ENCODE assay signal across 9 cellular contexts in genomic region chr6:31727717-31728671, GRCh38. TPM values are rescaled to one million over a fixed set of nuclear protein-coding genes. Genes with fewer than 3 reads are reported as not detected.
DNase-seq lines count a peak whose midpoint lies in the region; ATAC-seq and TF ChIP-seq lines count a peak whose summit lies in the region.
"Had no signal": no experiment of that assay in that cellular context is flagged by ENCODE, and none has a peak within 500 bp of the region (broad histone marks: within the 10 kb centered on the region; RNA-seq: fewer than 3 reads in every experiment).

No MANE protein-coding gene starts in this region.

- DNase-seq in NCI-H526 treated with DMSO at 0.1 percent for 48 hours (lab: John Stamatoyannopoulos, UW) (no peak), BE2C (no peak)
- no peak for DNase-seq in activated CD4-positive, alpha-beta T cell treated with anti-CD3 and anti-CD28 coated beads, Interleukin-2, amount 50 U/mL, for 1 hour
- DNase-seq: NCI-H2081 treated with DMSO at 0.1 percent for 48 hours had no signal

- H3K36me3 ChIP-seq in BLaER1 (peaks cover 62% of the 10 kb centered on the region), KOPT-K1 (ENCODE audit: insufficient read depth, low read length) (peaks cover 42% of the 10 kb centered on the region), neural cell (ENCODE audit: insufficient read depth, low read length) (no peaks in the 10 kb centered on the region), BE2C (peaks cover 13% of the 10 kb centered on the region)

- H3K4me2 ChIP-seq in BLaER1 (peak overlapping the region; percentile 99), neural cell (ENCODE audit: low read length) (peak overlapping the region; percentile 92)

- H3K9me3 ChIP-seq in BLaER1 (no peaks in the 10 kb centered on the region), KOPT-K1 (ENCODE audit: insufficient read depth, low read length, poor library complexity, severe bottlenecking) (no peaks in the 10 kb centered on the region), neural cell (ENCODE audit: low read length) (no peaks in the 10 kb centered on the region), BE2C (no peaks in the 10 kb centered on the region)

- H3K4me1 ChIP-seq in BLaER1 = peaks cover 89% of the 10 kb centered on the region
- no peaks in the 10 kb centered on the region; the same call in 1 of the 2 replicates for H3K4me1 ChIP-seq in BE2C

- TF ChIP-seq EP300 in neural cell (conservative IDR thresholded peaks at IDR 0.05; ENCODE audit: poor library complexity, severe bottlenecking) = no peak

- H3K4me3 ChIP-seq in BLaER1 (peak overlapping the region; percentile 94), neural cell (ENCODE audit: low read length) (peak overlapping the region; percentile 92), BE2C (ENCODE audit: low read depth, low read length) (no peak overlapping the region)

- H3K9ac ChIP-seq in BLaER1 = peak overlapping the region; percentile 89
- H3K9ac ChIP-seq in neural cell (ENCODE audit: low read length) = no peak overlapping the region

- H3K27me3 ChIP-seq in BLaER1 = no peaks in the 10 kb centered on the region
- no peaks in the 10 kb centered on the region for H3K27me3 ChIP-seq in neural cell (ENCODE audit: insufficient read depth, low read depth, low read length)
- no peaks in the 10 kb centered on the region for H3K27me3 ChIP-seq in BE2C

- no peak for TF ChIP-seq CTCF in neural cell (IDR thresholded peaks at IDR 0.05; ENCODE audit: poor library complexity, severe bottlenecking)
- no peak for TF ChIP-seq CTCF in BE2C (IDR thresholded peaks at IDR 0.05; ENCODE audit: low read depth, low read length)

- H3K27ac ChIP-seq in BLaER1 = peak overlapping the region; percentile 88
- peak overlapping the region; percentile 59 for H3K27ac ChIP-seq in KOPT-K1 (ENCODE audit: low read depth, low read length, poor library complexity, severe bottlenecking)
- H3K27ac ChIP-seq in cingulate gyrus (ENCODE audit: low read depth, low read length) = peak overlapping the region; percentile 91
- no peak overlapping the region for H3K27ac ChIP-seq in neural cell (ENCODE audit: low read length)

- H3F3A ChIP-seq in neural cell (ENCODE audit: insufficient read depth, low read length, poor library complexity, severe bottlenecking) = no peaks in the 10 kb centered on the region

- no peak for ATAC-seq in GM18502 (IDR thresholded peaks at IDR 0.05; ENCODE audit: poor library complexity, unreplicated experiment)

- H4K20me1 ChIP-seq in BLaER1 (peaks cover 74% of the 10 kb centered on the region), neural cell (ENCODE audit: insufficient read depth) (no peaks in the 10 kb centered on the region)

- H2AFZ ChIP-seq in neural cell (ENCODE audit: low read depth, low read length) = no peak overlapping the region

- H3K79me2 ChIP-seq in neural cell (replicated peaks; ENCODE audit: insufficient read depth, low read length) = peaks cover 24% of the 10 kb centered on the region

- TF ChIP-seq RAD21 in neural cell (conservative IDR thresholded peaks at IDR 0.05) = no peak

- H3K9me2 ChIP-seq in neural cell (ENCODE audit: insufficient read depth, low read length) = no peaks in the 10 kb centered on the region

TF ChIP-seq in neural cell, 6 proteins besides CTCF, POLR2A, EP300 and RAD21:
- TF ChIP-seq, protein P1, sequence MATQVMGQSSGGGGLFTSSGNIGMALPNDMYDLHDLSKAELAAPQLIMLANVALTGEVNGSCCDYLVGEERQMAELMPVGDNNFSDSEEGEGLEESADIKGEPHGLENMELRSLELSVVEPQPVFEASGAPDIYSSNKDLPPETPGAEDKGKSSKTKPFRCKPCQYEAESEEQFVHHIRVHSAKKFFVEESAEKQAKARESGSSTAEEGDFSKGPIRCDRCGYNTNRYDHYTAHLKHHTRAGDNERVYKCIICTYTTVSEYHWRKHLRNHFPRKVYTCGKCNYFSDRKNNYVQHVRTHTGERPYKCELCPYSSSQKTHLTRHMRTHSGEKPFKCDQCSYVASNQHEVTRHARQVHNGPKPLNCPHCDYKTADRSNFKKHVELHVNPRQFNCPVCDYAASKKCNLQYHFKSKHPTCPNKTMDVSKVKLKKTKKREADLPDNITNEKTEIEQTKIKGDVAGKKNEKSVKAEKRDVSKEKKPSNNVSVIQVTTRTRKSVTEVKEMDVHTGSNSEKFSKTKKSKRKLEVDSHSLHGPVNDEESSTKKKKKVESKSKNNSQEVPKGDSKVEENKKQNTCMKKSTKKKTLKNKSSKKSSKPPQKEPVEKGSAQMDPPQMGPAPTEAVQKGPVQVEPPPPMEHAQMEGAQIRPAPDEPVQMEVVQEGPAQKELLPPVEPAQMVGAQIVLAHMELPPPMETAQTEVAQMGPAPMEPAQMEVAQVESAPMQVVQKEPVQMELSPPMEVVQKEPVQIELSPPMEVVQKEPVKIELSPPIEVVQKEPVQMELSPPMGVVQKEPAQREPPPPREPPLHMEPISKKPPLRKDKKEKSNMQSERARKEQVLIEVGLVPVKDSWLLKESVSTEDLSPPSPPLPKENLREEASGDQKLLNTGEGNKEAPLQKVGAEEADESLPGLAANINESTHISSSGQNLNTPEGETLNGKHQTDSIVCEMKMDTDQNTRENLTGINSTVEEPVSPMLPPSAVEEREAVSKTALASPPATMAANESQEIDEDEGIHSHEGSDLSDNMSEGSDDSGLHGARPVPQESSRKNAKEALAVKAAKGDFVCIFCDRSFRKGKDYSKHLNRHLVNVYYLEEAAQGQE (IDR thresholded peaks at IDR 0.05; ENCODE audit: borderline replicate concordance) = no peak
- no peak for TF ChIP-seq SMC3 (conservative IDR thresholded peaks at IDR 0.05; ENCODE audit: poor library complexity)
- TF ChIP-seq POLR2AphosphoS5 (IDR thresholded peaks at IDR 0.05) = no peak
- TF ChIP-seq TAF1 (IDR thresholded peaks at IDR 0.05; ENCODE audit: low read depth) = no peak
- no peak for TF ChIP-seq EZH2 (IDR thresholded peaks at IDR 0.05; ENCODE audit: borderline replicate concordance, insufficient read depth, low read length, poor library complexity, severe bottlenecking)
- TF ChIP-seq MXI1 (conservative IDR thresholded peaks at IDR 0.05; ENCODE audit: poor library complexity, severe bottlenecking) = no peak
TF ChIP-seq in neural cell: peak in this region for 0.

RNA-seq across cellular contexts. Expression of gene DDAH2, which starts 1.1 kb away (rescaled TPM):
- polyA plus RNA-seq in neural cell = 386 and 410 TPM in 2 replicates
- 161 and 174 TPM in 2 replicates for polyA minus RNA-seq in neural cell
- 27.3 TPM for polyA plus RNA-seq in BE2C (2012; ENCODE audit: insufficient read depth, insufficient read length, low read depth)

RNA-seq across cellular contexts. Expression of gene MPIG6B, which starts 4.8 kb away (rescaled TPM):
- not detected in 2 replicates for polyA plus RNA-seq in neural cell
- not detected in 2 replicates for polyA minus RNA-seq in neural cell
- polyA plus RNA-seq in BE2C (2012; ENCODE audit: insufficient read depth, insufficient read length, low read depth) = not detected

RNA-seq across cellular contexts. Expression of gene LY6G6C, which starts 6.4 kb away (rescaled TPM):
- polyA plus RNA-seq in neural cell = 0.78 and 0.88 TPM in 2 replicates
- not detected in 2 replicates for polyA minus RNA-seq in neural cell
- not detected for polyA plus RNA-seq in BE2C (2012; ENCODE audit: insufficient read depth, insufficient read length, low read depth)

RNA-seq across cellular contexts. Expression of gene CLIC1, which starts 8.3 kb away (rescaled TPM):
- 5.5 and 5.7 TPM in 2 replicates for polyA plus RNA-seq in neural cell
- polyA minus RNA-seq in neural cell = 2.7 and 2.9 TPM in 2 replicates
- 219 TPM for polyA plus RNA-seq in BE2C (2012; ENCODE audit: insufficient read depth, insufficient read length, low read depth)

RNA-seq across cellular contexts. Expression of gene MSH5, which starts 11.8 kb away (rescaled TPM):
- polyA plus RNA-seq in neural cell = 5.1 and 7.8 TPM in 2 replicates
- 2.2 and 3.0 TPM in 2 replicates for polyA minus RNA-seq in neural cell
- polyA plus RNA-seq in BE2C (2012; ENCODE audit: insufficient read depth, insufficient read length, low read depth) = 3.8 TPM
